In genomic region chr6:38016824-38017223, GRCh38 we compare ENCODE assay signal across 15 cellular contexts.
"Had no signal": no experiment of that assay in that cellular context is flagged by ENCODE, and none has a peak within 500 bp of the region (broad histone marks: within the 10 kb centered on the region; RNA-seq: fewer than 3 reads in every experiment).

No MANE protein-coding gene starts in this region.

- H3K27me3 ChIP-seq: dorsolateral prefrontal cortex, pancreas, tibial nerve, vagina had no signal

- H3K27ac ChIP-seq: dorsolateral prefrontal cortex, pancreas, tibial nerve, vagina, VCaP had no signal

- H3K9me3 Mint-ChIP-seq: activated CD4-positive, alpha-beta memory T cell treated with anti-CD3 and anti-CD28 coated beads for 36 hours; activated naive CD4-positive, alpha-beta T cell treated with anti-CD3 and anti-CD28 coated beads, Interleukin-2, amount 50 U/mL, for 72 hours; activated T-cell treated with anti-CD3 and anti-CD28 coated beads, Interleukin-2, amount 50 U/mL, for 24 hours; stimulated activated effector memory CD8-positive, alpha-beta T cell treated with anti-CD3 and anti-CD28 coated beads, Interleukin-12 subunit alpha, Interleukin-12 subunit beta, amount 100 ng/mL, for 72 hours had no signal

- H3K4me3 Mint-ChIP-seq: activated CD4-positive, alpha-beta memory T cell treated with anti-CD3 and anti-CD28 coated beads for 36 hours; activated T-cell treated with anti-CD3 and anti-CD28 coated beads, Interleukin-2, amount 50 U/mL, for 24 hours; stimulated activated effector memory CD8-positive, alpha-beta T cell treated with anti-CD3 and anti-CD28 coated beads, Interleukin-12 subunit alpha, Interleukin-12 subunit beta, amount 100 ng/mL, for 72 hours had no signal

- H3K36me3 ChIP-seq: pancreas, tibial nerve, vagina had no signal

- H3K27ac Mint-ChIP-seq: activated CD4-positive, alpha-beta memory T cell treated with anti-CD3 and anti-CD28 coated beads for 36 hours; activated naive CD4-positive, alpha-beta T cell treated with anti-CD3 and anti-CD28 coated beads, Interleukin-2, amount 50 U/mL, for 72 hours; activated T-cell treated with anti-CD3 and anti-CD28 coated beads, Interleukin-2, amount 50 U/mL, for 24 hours; stimulated activated effector memory CD8-positive, alpha-beta T cell treated with anti-CD3 and anti-CD28 coated beads, Interleukin-12 subunit alpha, Interleukin-12 subunit beta, amount 100 ng/mL, for 72 hours had no signal

- H3K4me3 ChIP-seq: dorsolateral prefrontal cortex, lung, pancreas, tibial nerve, vagina had no signal

- H3K36me3 Mint-ChIP-seq: activated naive CD4-positive, alpha-beta T cell treated with anti-CD3 and anti-CD28 coated beads, Interleukin-2, amount 50 U/mL, for 72 hours; stimulated activated effector memory CD8-positive, alpha-beta T cell treated with anti-CD3 and anti-CD28 coated beads, Interleukin-12 subunit alpha, Interleukin-12 subunit beta, amount 100 ng/mL, for 72 hours had no signal

- ATAC-seq: activated naive CD4-positive, alpha-beta T cell treated with anti-CD3 and anti-CD28 coated beads, Interleukin-2, amount 50 U/mL, for 72 hours; left cardiac atrium; pancreas; stimulated activated effector memory CD8-positive, alpha-beta T cell treated with anti-CD3 and anti-CD28 coated beads, Interleukin-12 subunit alpha, Interleukin-12 subunit beta, amount 100 ng/mL, for 72 hours had no signal

- H3K27me3 Mint-ChIP-seq: activated CD4-positive, alpha-beta memory T cell treated with anti-CD3 and anti-CD28 coated beads for 36 hours; activated T-cell treated with anti-CD3 and anti-CD28 coated beads, Interleukin-2, amount 50 U/mL, for 24 hours had no signal

- DNase-seq: activated CD4-positive, alpha-beta memory T cell treated with anti-CD3 and anti-CD28 coated beads for 36 hours; activated CD4-positive, alpha-beta T cell treated with anti-CD3 and anti-CD28 coated beads for 1 hour; activated gamma-delta T cell; activated T-cell treated with anti-CD3 and anti-CD28 coated beads, Interleukin-2, amount 50 U/mL, for 24 hours; dorsolateral prefrontal cortex; left cardiac atrium; pancreas; stimulated activated CD4-positive, alpha-beta T cell treated with anti-CD3 and anti-CD28 coated beads, Interleukin-12 subunit alpha, Interleukin-12 subunit beta, amount 100 ng/mL, for 4 hours; stimulated activated CD4-positive, alpha-beta T cell treated with anti-CD3 and anti-CD28 coated beads, Interleukin-2, amount 100 ng/mL, for 24 hours had no signal

- H3K9me3 ChIP-seq: pancreas, tibial nerve, vagina had no signal
